ENCODE assay signal across 10 cellular contexts in the genomic region with DNA sequence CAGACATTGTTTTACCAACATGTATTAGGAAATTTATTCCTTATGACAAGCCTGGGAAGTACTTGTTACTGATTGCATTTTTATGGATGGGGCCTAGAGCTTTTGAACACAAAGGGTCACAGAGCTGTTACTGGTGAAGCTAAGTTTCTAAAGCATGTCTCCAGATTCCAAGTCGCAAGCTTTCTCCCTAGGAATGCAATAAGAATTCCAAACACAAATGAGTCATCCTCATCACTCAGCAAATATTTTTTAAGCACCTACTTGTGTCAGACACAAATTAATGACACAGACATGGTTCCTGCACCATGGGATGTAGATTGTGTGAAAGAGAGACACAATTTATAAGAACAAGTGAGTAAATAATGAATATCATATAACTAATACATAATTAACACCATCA. TPM values are rescaled to one million over a fixed set of nuclear protein-coding genes. Genes with fewer than 3 reads are reported as not detected.
DNase-seq lines count a peak whose midpoint lies in the region; ATAC-seq, FAIRE-seq and TF ChIP-seq lines count a peak whose summit lies in the region.
"Had no signal": no experiment of that assay in that cellular context is flagged by ENCODE, and none has a peak within 500 bp of the region (broad histone marks: within the 10 kb centered on the region; RNA-seq: fewer than 3 reads in every experiment).

No MANE protein-coding gene starts in this region.

- no peaks in the 10 kb centered on the region for H3K36me3 ChIP-seq in body of pancreas (replicated peaks in 1 of 2; ENCODE audit: insufficient read depth in 1 of 2, low read depth in 2 of 2)
- no peaks in the 10 kb centered on the region for H3K36me3 ChIP-seq in keratinocyte (ENCODE audit: control insufficient read depth in 2 of 2, extremely low read depth in 1 of 2, insufficient read depth in 2 of 2, low read length in 2 of 2)
- H3K36me3 ChIP-seq: BE2C had no signal

- dilution Hi-C loops in keratinocyte (cut with MboI; ENCODE audit: extremely low pct_ligation_motif_present, low sequenced_read_pairs) = no loop called here

- TF ChIP-seq POLR2A in body of pancreas (IDR thresholded peaks at IDR 0.05) = no peak

- 23 to 56% methylated on average over 1 of the region's 1 CpG for WGBS in body of pancreas, 2 donors

- peak overlapping the region; percentile 38 for H3K4me2 ChIP-seq in keratinocyte (ENCODE audit: control insufficient read depth, extremely low read depth, insufficient read depth, low read depth, low read length)

- DNase-seq in A172 (ENCODE audit: low spot score) (peak; percentile 97), HS-27A (ENCODE audit: low read depth) (peak; percentile 71), body of pancreas (no peak), keratinocyte (ENCODE audit: low read depth, low spot score) (no peak), coronary artery (ENCODE audit: low spot score) (no peak)
- no peak for DNase-seq in activated CD4-positive, alpha-beta T cell treated with anti-CD3 and anti-CD28 coated beads for 4 hours
- DNase-seq: BE2C had no signal

- no peak overlapping the region for H2AFZ ChIP-seq in keratinocyte (ENCODE audit: control insufficient read depth, low read length)

- H3K9me1 ChIP-seq in keratinocyte (ENCODE audit: control insufficient read depth, extremely low read depth, insufficient read depth, low read length) = no peaks in the 10 kb centered on the region

- intact Hi-C loops in body of pancreas (cut with DNase I) = no loop called here

- H4K20me1 ChIP-seq in keratinocyte (ENCODE audit: control insufficient read depth, extremely low read depth, insufficient read depth, low read length) = no peaks in the 10 kb centered on the region

- H3K4me1 ChIP-seq in body of pancreas (no peaks in the 10 kb centered on the region), keratinocyte (ENCODE audit: control insufficient read depth, extremely low read depth, insufficient read depth, low read length) (peaks cover 47% of the 10 kb centered on the region)
- H3K4me1 ChIP-seq: BE2C had no signal

- peak; percentile 33 for ATAC-seq in body of pancreas
- no peak for ATAC-seq in HG03439 (IDR thresholded peaks at IDR 0.05; ENCODE audit: unreplicated experiment)
- no peak for ATAC-seq in HG03442 (IDR thresholded peaks at IDR 0.05; ENCODE audit: unreplicated experiment)
- ATAC-seq: K562 had no signal

- FAIRE-seq in keratinocyte (lab: Jason Lieb, UNC) = peak; percentile 94
- FAIRE-seq: K562 had no signal

- H3K27ac ChIP-seq in body of pancreas = no peak overlapping the region
- H3K27ac ChIP-seq in keratinocyte (ENCODE audit: control insufficient read depth, insufficient read depth, low read length) = peak overlapping the region; percentile 83
- H3K27ac ChIP-seq in coronary artery = peak overlapping the region in 1 of 2 donors; percentile 50

- TF ChIP-seq CTCF in body of pancreas (IDR thresholded peaks at IDR 0.05) (no peak), keratinocyte (optimal IDR thresholded peaks at IDR 0.05 in 1 of 3, IDR thresholded peaks at IDR 0.05 in 1 of 3, conservative IDR thresholded peaks at IDR 0.05 in 1 of 3; ENCODE audit: extremely low read depth in 1 of 3, insufficient read depth in 2 of 3, low read length in 3 of 3) (no peak), coronary artery (IDR thresholded peaks at IDR 0.05) (no peak)

- no peaks in the 10 kb centered on the region for H3K79me2 ChIP-seq in keratinocyte (ENCODE audit: control insufficient read depth, insufficient read depth, low read length)

- peak overlapping the region; percentile 11 for H3K9ac ChIP-seq in keratinocyte (ENCODE audit: control insufficient read depth, extremely low read depth, insufficient read depth, low read length)

- H3K9me3 ChIP-seq in body of pancreas (no peaks in the 10 kb centered on the region), keratinocyte (ENCODE audit: control insufficient read depth, low read depth, low read length) (no peaks in the 10 kb centered on the region)
- H3K9me3 ChIP-seq: BE2C had no signal

- no peak overlapping the region for H3K4me3 ChIP-seq in body of pancreas
- H3K4me3 ChIP-seq in keratinocyte (ENCODE audit: control insufficient read depth in 2 of 3, extremely low read depth in 1 of 3, insufficient read depth in 2 of 3, low read depth in 1 of 3, low read length in 3 of 3) = peak overlapping the region in 1 of 3 experiments; percentile 15
- no peak overlapping the region for H3K4me3 ChIP-seq in coronary artery
- H3K4me3 ChIP-seq: K562 had no signal

- H3K27me3 ChIP-seq in body of pancreas = no peaks in the 10 kb centered on the region
- H3K27me3 ChIP-seq in keratinocyte (ENCODE audit: control insufficient read depth, extremely low read depth, insufficient read depth, low read length) = no peaks in the 10 kb centered on the region
- H3K27me3 ChIP-seq: BE2C had no signal

RNA-seq across cellular contexts. Expression of a gene that starts 11.0 kb away (rescaled TPM):
- 5.9 TPM in 2 replicates for total RNA-seq in A172 (2014; rRNA removed; shearing (Covaris generic))
- total RNA-seq in body of pancreas = 10 to 100 TPM; 14.8 to 25.7 TPM
- 43.7 to 50.4 TPM (median 47.2 TPM) in 3 replicates for polyA plus RNA-seq in keratinocyte
- polyA plus RNA-seq in keratinocyte (2011; ENCODE audit: low read depth) = 10.4 TPM
- 39.3 and 43.7 TPM in 2 replicates for polyA plus RNA-seq in keratinocyte (2011; cell fraction: cytosol; rRNA removed)
- 125 and 148 TPM in 2 replicates for polyA plus RNA-seq in keratinocyte (2011; cell fraction: nucleus; rRNA removed)
- polyA plus RNA-seq in keratinocyte (2012; ENCODE audit: low replicate concordance) = 29.9 and 39.2 TPM in 2 replicates
- polyA minus RNA-seq in keratinocyte = 78.3 to 85.8 TPM (median 84.7 TPM) in 3 replicates
- 50.3 TPM for polyA minus RNA-seq in keratinocyte (2011; cell fraction: cytosol; rRNA and poly(A)+ RNA removed)
- 58.7 and 102 TPM in 2 replicates for polyA minus RNA-seq in keratinocyte (2011; cell fraction: nucleus; rRNA and poly(A)+ RNA removed)
- total RNA-seq: K562 had no signal

RNA-seq across cellular contexts. Expression of a gene that starts 52.5 kb away (rescaled TPM):
- not detected in 2 replicates for total RNA-seq in A172 (2014; rRNA removed; shearing (Covaris generic))
- not detected for total RNA-seq in body of pancreas
- 0.03 to 0.05 TPM in 2 of 3 replicates, not detected in the other for polyA plus RNA-seq in keratinocyte
- 0.17 TPM for polyA plus RNA-seq in keratinocyte (2011; ENCODE audit: low read depth)
- 0.06 TPM in 2 replicates for polyA plus RNA-seq in keratinocyte (2011; cell fraction: cytosol; rRNA removed)
- 0.25 TPM in 1 of 2 replicates, not detected in the other for polyA plus RNA-seq in keratinocyte (2011; cell fraction: nucleus; rRNA removed)
- not detected in 2 replicates for polyA plus RNA-seq in keratinocyte (2012; ENCODE audit: low replicate concordance)
- not detected in 3 replicates for polyA minus RNA-seq in keratinocyte
- polyA minus RNA-seq in keratinocyte (2011; cell fraction: cytosol; rRNA and poly(A)+ RNA removed) = not detected
- polyA minus RNA-seq in keratinocyte (2011; cell fraction: nucleus; rRNA and poly(A)+ RNA removed) = not detected in 2 replicates
- total RNA-seq: K562 had no signal
- polyA plus RNA-seq: K562 had no signal

Comparison
In these comparisons a context has a peak if more than half of its experiments do, and no peak if none do; other contexts are left out.
1. DNase-seq: peak in A172 (single experiment) and HS-27A (single experiment); none in body of pancreas (0 of 4), keratinocyte (single experiment), coronary artery (single experiment) and activated CD4-positive, alpha-beta T cell treated with anti-CD3 and anti-CD28 coated beads for 4 hours (0 of 2).